Comparison of ENCODE assay signal across 21 cellular contexts in the genomic region with DNA sequence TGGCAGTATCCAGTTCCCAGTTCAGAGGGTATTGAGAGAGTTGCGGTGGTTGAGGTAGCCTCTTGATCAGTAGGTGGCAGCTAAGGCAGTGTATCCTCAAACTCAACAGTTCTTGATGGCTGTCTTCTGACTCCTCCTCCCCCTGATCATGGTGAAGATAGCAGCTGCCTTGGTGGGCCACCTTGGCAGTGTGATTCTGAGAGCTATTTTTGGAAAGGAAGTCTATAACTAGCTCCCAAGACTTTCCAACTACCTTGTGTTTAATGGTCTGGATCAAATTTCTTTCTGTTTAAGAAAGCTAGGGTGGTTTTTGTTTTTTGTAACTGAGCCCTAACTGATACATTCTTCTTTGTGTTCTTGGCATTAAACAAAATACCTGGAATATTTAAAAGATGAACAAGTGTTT. TPM values are rescaled to one million over a fixed set of nuclear protein-coding genes. Genes with fewer than 3 reads are reported as not detected.
DNase-seq lines count a peak whose midpoint lies in the region; ATAC-seq, FAIRE-seq and TF ChIP-seq lines count a peak whose summit lies in the region.
"Had no signal": no experiment of that assay in that cellular context is flagged by ENCODE, and none has a peak within 500 bp of the region (broad histone marks: within the 10 kb centered on the region; RNA-seq: fewer than 3 reads in every experiment).

No MANE protein-coding gene starts in this region.

- no peak overlapping the region for H3K4me2 ChIP-seq in PC-3 (ENCODE audit: low read length)
- no peak overlapping the region for H3K4me2 ChIP-seq in H1 (ENCODE audit: insufficient read depth in 1 of 2, low read depth in 2 of 2, low read length in 2 of 2)

- no TSS peak for BruUV-seq in PC-3 (replicated peaks; lab: Mats Ljungman, UMichigan)

- CTCF ChIA-PET in HEK293 (lab: Yijun Ruan, JAX) (interaction anchor here (0.6 kb wide), 1 partner anchor 146 kb away, joined by 3 read pairs; no protein-coding TSS in a partner anchor), PC-3 (lab: Charles Lee) (no interaction called here), H1 (lab: Charles Lee; ENCODE audit: partially characterized antibody) (interaction anchor here (0.5 to 1.1 kb wide), 2 partner anchors 148 to 213 kb away, joined by 3 to 5 read pairs; no protein-coding TSS in a partner anchor)

- H3K9ac ChIP-seq in PC-3 (ENCODE audit: low read length) (no peak overlapping the region), H1 (replicated peaks in 1 of 4; ENCODE audit: extremely low read depth in 1 of 4, low read depth in 3 of 4, low read length in 3 of 4) (no peak overlapping the region)

- H2BK15ac ChIP-seq in H1 (ENCODE audit: low read length): no peak overlapping the region

- no peak overlapping the region; the same call in 1 of the 2 replicates for H2AFZ ChIP-seq in PC-3 (ENCODE audit: low read length)
- no peak overlapping the region for H2AFZ ChIP-seq in H1 (ENCODE audit: low read length)

- H3K79me1 ChIP-seq in H1 (ENCODE audit: low read depth, low read length): no peaks in the 10 kb centered on the region

- no peak for FAIRE-seq in H1 (lab: Jason Lieb, UNC)
- FAIRE-seq: D721Med, islet of Langerhans, small intestine had no signal

- H4K91ac ChIP-seq in H1 (replicated peaks; ENCODE audit: insufficient read length, low read length): no peak overlapping the region

- H3K56ac ChIP-seq in H1 (replicated peaks; ENCODE audit: insufficient read length, low read depth, low read length): no peak overlapping the region

- H3K27me3 Mint-ChIP-seq in nephron (ENCODE audit: low read depth): peaks cover 4% of the 10 kb centered on the region

- TF ChIP-seq RAD21 in H1 (IDR thresholded peaks at IDR 0.05 in 1 of 2, conservative IDR thresholded peaks at IDR 0.05 in 1 of 2; ENCODE audit: low read depth in 2 of 2, low read length in 2 of 2): peak; percentile 29 to 37; a peak in 2 of 4 replicates

- H3K27ac ChIP-seq in HEK293 (ENCODE audit: extremely low read depth, low read depth, low read length): no peak overlapping the region
- no peak overlapping the region for H3K27ac ChIP-seq in PC-3 (ENCODE audit: low read length)
- no peak overlapping the region for H3K27ac ChIP-seq in H1 (ENCODE audit: low read depth, low read length)
- H3K27ac ChIP-seq in right atrium auricular region: no peak overlapping the region

- H4K8ac ChIP-seq in H1 (ENCODE audit: extremely low read depth, insufficient read depth, low read length): no peak overlapping the region

- no peak overlapping the region for H4K5ac ChIP-seq in H1 (ENCODE audit: insufficient read length, low read depth, low read length)

- no peak overlapping the region for H2BK5ac ChIP-seq in H1 (ENCODE audit: low read depth, low read length)

- H3K23me2 ChIP-seq in H1 (ENCODE audit: low read depth, low read length): no peaks in the 10 kb centered on the region; the same call in 1 of the 2 replicates

- H4K20me1 ChIP-seq in PC-3 (ENCODE audit: low read length) (no peaks in the 10 kb centered on the region), H1 (replicated peaks in 1 of 2; ENCODE audit: control insufficient read depth in 1 of 2, insufficient read depth in 2 of 2, low read length in 2 of 2) (no peaks in the 10 kb centered on the region)

- no peak overlapping the region for H2BK12ac ChIP-seq in H1 (ENCODE audit: low read depth, low read length)

- H3K9me2 ChIP-seq in PC-3 (replicated peaks; ENCODE audit: low read length): no peaks in the 10 kb centered on the region

- no peak overlapping the region for H3K4ac ChIP-seq in H1 (replicated peaks; ENCODE audit: insufficient read length, low read depth, low read length)

- no peak overlapping the region for H3K4me3 ChIP-seq in HEK293 (ENCODE audit: low read depth, low read length)
- no peak overlapping the region for H3K4me3 ChIP-seq in PC-3 (ENCODE audit: low read length)
- no peak overlapping the region for H3K4me3 ChIP-seq in H1 (ENCODE audit: extremely low read depth in 1 of 4, insufficient read depth in 2 of 4, low read depth in 3 of 4, low read length in 4 of 4)
- no peak overlapping the region for H3K4me3 ChIP-seq in BE2C (ENCODE audit: low read depth, low read length)
- no peak overlapping the region for H3K4me3 ChIP-seq in right atrium auricular region

- peak overlapping the region in 2 of 3 experiments; percentile 39 to 53 for H3K27ac Mint-ChIP-seq in nephron
- H3K27ac Mint-ChIP-seq: B cell; effector memory CD8-positive, alpha-beta T cell; memory B cell; natural killer cell treated with Interleukin-12 subunit alpha and Interleukin-12 subunit beta and Interleukin-15 and Interleukin-18, amount 100 ng/mL, for 72 hours had no signal

- no peak overlapping the region for H2BK20ac ChIP-seq in H1 (ENCODE audit: low read length)

- H3K9me3 Mint-ChIP-seq in nephron: no peaks in the 10 kb centered on the region
- H3K9me3 Mint-ChIP-seq: effector memory CD8-positive, alpha-beta T cell; memory B cell; natural killer cell treated with Interleukin-12 subunit alpha and Interleukin-12 subunit beta and Interleukin-15 and Interleukin-18, amount 100 ng/mL, for 72 hours had no signal

- intact Hi-C loops in PC-3 (cut with micrococcal nuclease): no loop called here

- H3K4me1 ChIP-seq in HEK293 (ENCODE audit: control insufficient read depth, insufficient read depth, low read length): peaks cover 2% of the 10 kb centered on the region; the same call in 1 of the 2 replicates
- peaks cover 23% of the 10 kb centered on the region for H3K4me1 ChIP-seq in PC-3 (ENCODE audit: insufficient read depth, low read length)
- peaks cover 0 to 4% (median 0%) of the 10 kb centered on the region in 4 experiments; a peak in 1 of 7 replicates for H3K4me1 ChIP-seq in H1 (replicated peaks in 1 of 4; ENCODE audit: control insufficient read depth in 3 of 4, insufficient read depth in 4 of 4, low read length in 3 of 4)
- no peaks in the 10 kb centered on the region for H3K4me1 ChIP-seq in BE2C
- peaks cover 0 to 16% of the 10 kb centered on the region in 2 donors for H3K4me1 ChIP-seq in right atrium auricular region

- peak; percentile 28 for DNase-seq in PC-3
- DNase-seq in H1 (ENCODE audit: low read depth in 1 of 2, low spot score in 2 of 2): no peak
- no peak for DNase-seq in BE2C
- DNase-seq in right atrium auricular region (ENCODE audit: low spot score): no peak
- DNase-seq: activated CD4-positive, alpha-beta T cell treated with anti-CD3 and anti-CD28 coated beads, Interleukin-2, amount 50 U/mL, for 48 hours; anterior cingulate cortex; effector memory CD8-positive, alpha-beta T cell; GOT3; head of caudate nucleus; NCI-H187; small intestine; stimulated activated CD4-positive, alpha-beta T cell treated with anti-CD3 and anti-CD28 coated beads, Interleukin-4, amount 100 ng/mL, for 4 hours had no signal

- POLR2A ChIA-PET in HEK293 (lab: Yijun Ruan, JAX) (interaction anchor here (1.4 kb wide), 1 partner anchor 10 kb away, joined by 3 read pairs; a partner anchor contains a TSS), PC-3 (lab: Charles Lee; ENCODE audit: unreplicated experiment) (no interaction called here), H1 (lab: Charles Lee; ENCODE audit: partially characterized antibody) (no interaction called here)

- H3K23ac ChIP-seq in H1 (ENCODE audit: insufficient read length): no peak overlapping the region

- no peaks in the 10 kb centered on the region for H3K36me3 Mint-ChIP-seq in nephron (ENCODE audit: low read depth)
- H3K36me3 Mint-ChIP-seq: memory B cell; natural killer cell treated with Interleukin-12 subunit alpha and Interleukin-12 subunit beta and Interleukin-15 and Interleukin-18, amount 100 ng/mL, for 72 hours had no signal

- H2BK120ac ChIP-seq in H1 (replicated peaks; ENCODE audit: low read depth, low read length): no peak overlapping the region

- no peak overlapping the region for H3K4me3 Mint-ChIP-seq in nephron
- H3K4me3 Mint-ChIP-seq: B cell; effector memory CD8-positive, alpha-beta T cell; memory B cell; natural killer cell treated with Interleukin-12 subunit alpha and Interleukin-12 subunit beta and Interleukin-15 and Interleukin-18, amount 100 ng/mL, for 72 hours had no signal

- H3K14ac ChIP-seq in H1 (ENCODE audit: insufficient read length): no peak overlapping the region

- no peak overlapping the region for H3K18ac ChIP-seq in H1 (ENCODE audit: extremely low read depth, low read length)

- H3F3A ChIP-seq in PC-3 (ENCODE audit: low read length, unreplicated experiment): no peaks in the 10 kb centered on the region

- no peak for ATAC-seq in PC-3
- no peak for ATAC-seq in GM21360 (IDR thresholded peaks at IDR 0.05; ENCODE audit: unreplicated experiment)
- no peak for ATAC-seq in HG02798 (IDR thresholded peaks at IDR 0.05; ENCODE audit: poor library complexity, unreplicated experiment)
- ATAC-seq: effector memory CD8-positive, alpha-beta T cell; natural killer cell treated with Interleukin-12 subunit alpha and Interleukin-12 subunit beta and Interleukin-15 and Interleukin-18, amount 100 ng/mL, for 72 hours had no signal

- H3K27me3 ChIP-seq in PC-3 (ENCODE audit: low read length): no peaks in the 10 kb centered on the region
- H3K27me3 ChIP-seq in H1 (replicated peaks in 1 of 4; ENCODE audit: control insufficient read depth in 3 of 4, extremely low read depth in 1 of 4, insufficient read depth in 3 of 4, low read length in 3 of 4): no peaks in the 10 kb centered on the region
- peaks cover 9% of the 10 kb centered on the region; the same call in 1 of the 2 replicates for H3K27me3 ChIP-seq in BE2C
- H3K27me3 ChIP-seq in right atrium auricular region: no peaks in the 10 kb centered on the region

- H3K36me3 ChIP-seq in HEK293 (ENCODE audit: control insufficient read depth in 2 of 2, insufficient read depth in 1 of 2, low read length in 2 of 2): no peaks in the 10 kb centered on the region
- H3K36me3 ChIP-seq in PC-3 (ENCODE audit: low read depth, low read length): no peaks in the 10 kb centered on the region
- no peaks in the 10 kb centered on the region for H3K36me3 ChIP-seq in H1 (ENCODE audit: control insufficient read depth in 2 of 4, insufficient read depth in 4 of 4, low read length in 3 of 4)
- no peaks in the 10 kb centered on the region for H3K36me3 ChIP-seq in BE2C
- no peaks in the 10 kb centered on the region for H3K36me3 ChIP-seq in right atrium auricular region

- TF ChIP-seq CTCF in HEK293 (tag by site-specific recombination; IDR thresholded peaks at IDR 0.05): peak; percentile 15; the same call in 1 of the 2 replicates
- no peak for TF ChIP-seq CTCF in PC-3 (conservative IDR thresholded peaks at IDR 0.05; ENCODE audit: low read depth, low read length)
- TF ChIP-seq CTCF in H1 (IDR thresholded peaks at IDR 0.05; ENCODE audit: control extremely low read depth in 1 of 3, insufficient read depth in 1 of 3, low read depth in 1 of 3, low read length in 3 of 3): peak in 1 of 3 experiments; percentile 17; a peak in 1 of 4 replicates
- TF ChIP-seq CTCF in nephron (IDR thresholded peaks at IDR 0.05; ENCODE audit: unreplicated experiment in 3 of 3): no peak
- no peak for TF ChIP-seq CTCF in BE2C (IDR thresholded peaks at IDR 0.05; ENCODE audit: low read depth, low read length)
- TF ChIP-seq CTCF in right atrium auricular region (IDR thresholded peaks at IDR 0.05): no peak

- no peak for TF ChIP-seq POLR2A in H1 (IDR thresholded peaks at IDR 0.05; ENCODE audit: control extremely low read depth in 1 of 2, low read depth in 2 of 2, low read length in 2 of 2)

- WGBS in H1 (ENCODE audit: extremely low coverage in 1 of 2, insufficient coverage in 1 of 2, insufficient read length in 1 of 2, insufficient replicate concordance in 2 of 2, low coverage in 1 of 2, low lambda C conversion rate in 2 of 2, missing lambda C conversion rate in 1 of 2), 2 experiments: 75% methylated on average over 1 of the region's 1 CpG; no CpG with 5 or more reads in 1 of the 2 experiments

- no peaks in the 10 kb centered on the region for H3K79me2 ChIP-seq in PC-3 (ENCODE audit: low read length)
- H3K79me2 ChIP-seq in H1 (ENCODE audit: control insufficient read depth in 1 of 2, insufficient read depth in 2 of 2, low read length in 2 of 2): no peaks in the 10 kb centered on the region

- TF ChIP-seq EP300 in H1 (IDR thresholded peaks at IDR 0.05; ENCODE audit: borderline replicate concordance in 1 of 2, low read depth in 2 of 2, low read length in 2 of 2): no peak

- H2AK5ac ChIP-seq in H1 (ENCODE audit: low read depth, low read length): no peak overlapping the region

- H3K9me3 ChIP-seq in HEK293 (ENCODE audit: control insufficient read depth, insufficient read depth, low read depth, low read length) (no peaks in the 10 kb centered on the region), PC-3 (ENCODE audit: low read length) (no peaks in the 10 kb centered on the region), H1 (ENCODE audit: insufficient read depth in 2 of 2, low read depth in 1 of 2, low read length in 1 of 2) (no peaks in the 10 kb centered on the region), BE2C (no peaks in the 10 kb centered on the region), right atrium auricular region (no peaks in the 10 kb centered on the region)

- peaks cover 6% of the 10 kb centered on the region for H3K4me1 Mint-ChIP-seq in nephron
- H3K4me1 Mint-ChIP-seq: B cell, memory B cell had no signal

RNA-seq across cellular contexts. Expression of a gene that starts 10.5 kb away (rescaled TPM):
- 4.0 and 4.5 TPM in 2 replicates for total RNA-seq in PC-3 (2014; rRNA removed)
- total RNA-seq in H1 (2021; fragmentation: NEBNext Ultra II Directional; extraction: Animal tissue kit (Norgen Biotek cat#: 25700)): 2.1 and 3.5 TPM in 2 replicates
- polyA plus RNA-seq in H1 (2011; rRNA removed): 1.3 and 1.9 TPM in 2 replicates
- 1.9 TPM for polyA plus RNA-seq in H1 (2011; cell fraction: cytosol; rRNA removed)
- 0.94 TPM for polyA plus RNA-seq in H1 (2011; cell fraction: nucleus; rRNA removed)
- 1.1 to 2.2 TPM (median 1.2 TPM) in 4 replicates for polyA plus RNA-seq in H1 (2012, experiment 1 of 2)
- polyA plus RNA-seq in H1 (2012, experiment 2 of 2): 0.17 TPM
- polyA plus RNA-seq in H1 (2013, experiment 1 of 2): 1.2 TPM
- 1.3 TPM for polyA plus RNA-seq in H1 (2013, experiment 2 of 2)
- 3.3 and 4.6 TPM in 2 replicates for polyA minus RNA-seq in H1 (2011; rRNA and poly(A)+ RNA removed)
- 3.0 TPM for polyA minus RNA-seq in H1 (2011; cell fraction: cytosol; rRNA and poly(A)+ RNA removed)
- 8.8 TPM for polyA minus RNA-seq in H1 (2011; cell fraction: nucleus; rRNA and poly(A)+ RNA removed)
- polyA plus RNA-seq in BE2C (2012; ENCODE audit: insufficient read depth, insufficient read length, low read depth): 0.82 TPM
- total RNA-seq in right atrium auricular region: 10 to 100 TPM; 10.5 to 10.8 TPM
